ENCODE assay signal across 15 cellular contexts in the genomic region with DNA sequence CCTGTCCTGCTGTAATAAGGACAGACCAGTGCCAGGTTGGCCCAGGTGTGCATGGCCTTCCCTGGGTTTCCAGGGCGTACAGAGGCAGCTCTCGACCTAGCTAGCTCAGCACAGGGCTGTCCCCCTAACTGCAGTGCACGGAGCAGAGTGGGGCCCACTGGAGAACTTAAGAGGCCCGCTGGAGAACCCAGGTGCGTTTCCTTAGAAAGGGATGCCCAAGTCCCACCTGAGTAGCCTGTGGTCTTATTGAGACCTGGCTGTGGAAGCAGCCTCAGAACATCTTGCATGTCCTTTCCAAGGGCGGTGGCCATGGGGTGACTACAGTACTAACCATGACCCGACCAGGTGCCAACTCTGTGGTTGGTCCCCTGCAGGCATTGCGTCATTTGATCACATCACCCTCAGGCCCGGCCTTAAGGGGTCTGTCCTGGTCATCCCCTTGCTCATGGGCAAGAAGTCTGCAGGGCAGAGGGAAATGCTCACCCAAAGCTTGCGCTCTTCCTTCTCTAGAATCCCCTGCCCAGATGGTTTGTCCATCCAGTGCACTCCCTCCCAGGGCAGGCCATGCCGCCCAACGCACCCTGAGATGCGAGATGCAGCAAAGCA. TPM values are rescaled to one million over a fixed set of nuclear protein-coding genes. Genes with fewer than 3 reads are reported as not detected.
DNase-seq lines count a peak whose midpoint lies in the region; ATAC-seq, FAIRE-seq and TF ChIP-seq lines count a peak whose summit lies in the region.
"Had no signal": no experiment of that assay in that cellular context is flagged by ENCODE, and none has a peak within 500 bp of the region (broad histone marks: within the 10 kb centered on the region; RNA-seq: fewer than 3 reads in every experiment).

No MANE protein-coding gene starts in this region.

- no peaks in the 10 kb centered on the region for H3K9me2 ChIP-seq in PC-9 (ENCODE audit: insufficient read depth)

- H3K4me3 Mint-ChIP-seq in activated naive CD8-positive, alpha-beta T cell treated with anti-CD3 and anti-CD28 coated beads, Interleukin-2, amount 10 ng/mL, durations not matched to agents 7 days and 5 days, result no peak overlapping the region
- H3K4me3 Mint-ChIP-seq in activated naive CD8-positive, alpha-beta T cell treated with anti-CD3 and anti-CD28 coated beads for 36 hours, result no peak overlapping the region
- peak overlapping the region; percentile 57 for H3K4me3 Mint-ChIP-seq in neural crest cell
- H3K4me3 Mint-ChIP-seq: H9 had no signal

- H3K4me1 ChIP-seq in PC-9 (replicated peaks; ENCODE audit: insufficient read depth), result peaks cover 36% of the 10 kb centered on the region

- H3K27me3 Mint-ChIP-seq in activated naive CD8-positive, alpha-beta T cell treated with anti-CD3 and anti-CD28 coated beads, Interleukin-2, amount 10 ng/mL, durations not matched to agents 7 days and 5 days, result peaks cover 1% of the 10 kb centered on the region
- no peaks in the 10 kb centered on the region for H3K27me3 Mint-ChIP-seq in activated naive CD8-positive, alpha-beta T cell treated with anti-CD3 and anti-CD28 coated beads for 36 hours
- no peaks in the 10 kb centered on the region for H3K27me3 Mint-ChIP-seq in neural crest cell (ENCODE audit: low read depth)

- DNase-seq in activated naive CD8-positive, alpha-beta T cell treated with anti-CD3 and anti-CD28 coated beads, Interleukin-2, amount 10 ng/mL, durations not matched to agents 7 days and 5 days, result peak; percentile 23
- no peak for DNase-seq in activated naive CD8-positive, alpha-beta T cell treated with anti-CD3 and anti-CD28 coated beads for 36 hours
- no peak for DNase-seq in PC-9
- no peak for DNase-seq in neural crest cell (ENCODE audit: low read depth, low spot score)
- no peak for DNase-seq in NCI-H345 treated with DMSO at 0.1 percent for 48 hours (lab: John Stamatoyannopoulos, UW; ENCODE audit: unreplicated experiment)
- no peak for DNase-seq in activated naive CD4-positive, alpha-beta T cell treated with anti-CD3 and anti-CD28 coated beads, Interleukin-2, amount 50 U/mL, for 72 hours (ENCODE audit: low spot score in 2 of 2)
- DNase-seq in GM12891 (ENCODE audit: insufficient read length, low spot score), result no peak
- DNase-seq: Calu3, DMS79, GOT3, H9 had no signal

- H3K36me3 ChIP-seq in PC-9 (ENCODE audit: low read depth), result no peaks in the 10 kb centered on the region

- H3K9me3 Mint-ChIP-seq in activated naive CD8-positive, alpha-beta T cell treated with anti-CD3 and anti-CD28 coated beads, Interleukin-2, amount 10 ng/mL, durations not matched to agents 7 days and 5 days, result no peaks in the 10 kb centered on the region
- H3K9me3 Mint-ChIP-seq in activated naive CD8-positive, alpha-beta T cell treated with anti-CD3 and anti-CD28 coated beads for 36 hours, result no peaks in the 10 kb centered on the region
- H3K9me3 Mint-ChIP-seq in neural crest cell, result no peaks in the 10 kb centered on the region
- H3K9me3 Mint-ChIP-seq in activated naive CD4-positive, alpha-beta T cell treated with anti-CD3 and anti-CD28 coated beads, Interleukin-2, amount 50 U/mL, for 72 hours, result no peaks in the 10 kb centered on the region
- H3K9me3 Mint-ChIP-seq: H9 had no signal

- H3K27ac ChIP-seq in PC-9, result no peak overlapping the region
- H3K27ac ChIP-seq: 22Rv1, BLaER1 had no signal

- H3F3A ChIP-seq in PC-9 (ENCODE audit: insufficient read depth, low read depth), result peaks cover 20% of the 10 kb centered on the region; the same call in 1 of the 2 replicates

- intact Hi-C loops in PC-9 (cut with micrococcal nuclease; ENCODE audit: unreplicated experiment), result loop anchor here (5.0 kb wide), 1 partner anchor 76 kb away; no protein-coding TSS in a partner anchor

- H4K20me1 ChIP-seq in PC-9 (ENCODE audit: insufficient read depth), result no peaks in the 10 kb centered on the region; the same call in 1 of the 2 replicates

- H3K9me3 ChIP-seq in PC-9 (ENCODE audit: insufficient read depth, low read depth), result no peaks in the 10 kb centered on the region
- H3K9me3 ChIP-seq: BLaER1 had no signal

- FAIRE-seq in GM12891 (lab: Jason Lieb, UNC), result no peak
- FAIRE-seq: GM12878, HTR-8/SVneo had no signal

- H3K4me3 ChIP-seq in PC-9, result no peak overlapping the region
- H3K4me3 ChIP-seq: BLaER1, GM12878 had no signal

- H3K27ac Mint-ChIP-seq in activated naive CD8-positive, alpha-beta T cell treated with anti-CD3 and anti-CD28 coated beads, Interleukin-2, amount 10 ng/mL, durations not matched to agents 7 days and 5 days, result no peak overlapping the region
- no peak overlapping the region for H3K27ac Mint-ChIP-seq in activated naive CD8-positive, alpha-beta T cell treated with anti-CD3 and anti-CD28 coated beads for 36 hours
- H3K27ac Mint-ChIP-seq in neural crest cell (ENCODE audit: unreplicated experiment), result no peak overlapping the region
- H3K27ac Mint-ChIP-seq in activated naive CD4-positive, alpha-beta T cell treated with anti-CD3 and anti-CD28 coated beads, Interleukin-2, amount 50 U/mL, for 72 hours, result no peak overlapping the region
- H3K27ac Mint-ChIP-seq: H9 had no signal

- no peak for TF ChIP-seq POLR2A in GM12891 (IDR thresholded peaks at IDR 0.05; ENCODE audit: low read depth, low read length)

- H3K27me3 ChIP-seq in PC-9 (ENCODE audit: insufficient read depth, low read depth), result no peaks in the 10 kb centered on the region
- H3K27me3 ChIP-seq: BLaER1 had no signal

- no TSS peak for BruUV-seq in PC-9 (replicated peaks; lab: Mats Ljungman, UMichigan)

- CTCF ChIA-PET in PC-9 (lab: Charles Lee), result no interaction called here

- H3K4me2 ChIP-seq in PC-9, result 0 out of 2 replicates have a peak overlapping the region, but pooled peaks have one; percentile 14
- H3K4me2 ChIP-seq: BLaER1 had no signal

- POLR2A ChIA-PET in activated naive CD8-positive, alpha-beta T cell treated with anti-CD3 and anti-CD28 coated beads, Interleukin-2, amount 10 ng/mL, durations not matched to agents 7 days and 5 days (lab: Charles Lee), result no interaction called here
- POLR2A ChIA-PET in PC-9 (lab: Charles Lee; ENCODE audit: unreplicated experiment), result no interaction called here

- H3K36me3 Mint-ChIP-seq in activated naive CD8-positive, alpha-beta T cell treated with anti-CD3 and anti-CD28 coated beads, Interleukin-2, amount 10 ng/mL, durations not matched to agents 7 days and 5 days, result peaks cover 10% of the 10 kb centered on the region
- peaks cover 11% of the 10 kb centered on the region for H3K36me3 Mint-ChIP-seq in activated naive CD8-positive, alpha-beta T cell treated with anti-CD3 and anti-CD28 coated beads for 36 hours
- H3K36me3 Mint-ChIP-seq in neural crest cell (ENCODE audit: low read depth), result no peaks in the 10 kb centered on the region
- H3K36me3 Mint-ChIP-seq in activated naive CD4-positive, alpha-beta T cell treated with anti-CD3 and anti-CD28 coated beads, Interleukin-2, amount 50 U/mL, for 72 hours, result peaks cover 13% of the 10 kb centered on the region in 2 donors

- H3K4me1 Mint-ChIP-seq in activated naive CD8-positive, alpha-beta T cell treated with anti-CD3 and anti-CD28 coated beads, Interleukin-2, amount 10 ng/mL, durations not matched to agents 7 days and 5 days, result peaks cover 33% of the 10 kb centered on the region
- H3K4me1 Mint-ChIP-seq in activated naive CD8-positive, alpha-beta T cell treated with anti-CD3 and anti-CD28 coated beads for 36 hours, result peaks cover 18% of the 10 kb centered on the region
- H3K4me1 Mint-ChIP-seq in neural crest cell, result peaks cover 28% of the 10 kb centered on the region

- peaks cover 15% of the 10 kb centered on the region for H3K79me2 ChIP-seq in PC-9 (ENCODE audit: low read depth)

- TF ChIP-seq CTCF in PC-9 (conservative IDR thresholded peaks at IDR 0.05) (no peak), neural crest cell (conservative IDR thresholded peaks at IDR 0.05) (no peak)

- H2AFZ ChIP-seq in PC-9, result no peak overlapping the region

- no peak for ATAC-seq in activated naive CD8-positive, alpha-beta T cell treated with anti-CD3 and anti-CD28 coated beads, Interleukin-2, amount 10 ng/mL, durations not matched to agents 7 days and 5 days (ENCODE audit: low read depth)
- ATAC-seq in activated naive CD4-positive, alpha-beta T cell treated with anti-CD3 and anti-CD28 coated beads, Interleukin-2, amount 50 U/mL, for 72 hours, result no peak
- ATAC-seq: GM12878 had no signal

TF ChIP-seq in GM12891, 5 proteins besides CTCF, POLR2A, EP300 and RAD21 (continues in another document):
- TF ChIP-seq POU2F2 (IDR thresholded peaks at IDR 0.05; ENCODE audit: low read depth, low read length), result no peak

RNA-seq across cellular contexts. Expression of a gene that starts 3.3 kb away (rescaled TPM):
- total RNA-seq in activated naive CD8-positive, alpha-beta T cell treated with anti-CD3 and anti-CD28 coated beads, Interleukin-2, amount 10 ng/mL, durations not matched to agents 7 days and 5 days, result 10 to 100 TPM; 67.7 to 70.5 TPM
- 10 to 100 TPM; 38.3 to 38.8 TPM for total RNA-seq in activated naive CD8-positive, alpha-beta T cell treated with anti-CD3 and anti-CD28 coated beads for 36 hours
- total RNA-seq in PC-9 (2021) (53.4 and 69.0 TPM in 2 replicates), neural crest cell (66.1 and 67.5 TPM in 2 replicates)
- total RNA-seq in activated naive CD4-positive, alpha-beta T cell treated with anti-CD3 and anti-CD28 coated beads, Interleukin-2, amount 50 U/mL, for 72 hours, result 100 to 1,000 TPM in 1 of 2 donors, 10 to 100 TPM in 1; 64.8 to 111 TPM
- polyA plus RNA-seq in GM12891 (2012; ENCODE audit: low read depth, missing spikeins), result 9.7 TPM

RNA-seq across cellular contexts. Expression of a gene that starts 34.0 kb away (rescaled TPM):
- total RNA-seq in activated naive CD8-positive, alpha-beta T cell treated with anti-CD3 and anti-CD28 coated beads, Interleukin-2, amount 10 ng/mL, durations not matched to agents 7 days and 5 days, result 10 to 100 TPM; 16.0 to 17.8 TPM
- 10 to 100 TPM; 24.0 to 26.5 TPM for total RNA-seq in activated naive CD8-positive, alpha-beta T cell treated with anti-CD3 and anti-CD28 coated beads for 36 hours
- 26.3 and 28.0 TPM in 2 replicates for total RNA-seq in PC-9 (2021)
- total RNA-seq in neural crest cell, result 65.1 and 66.5 TPM in 2 replicates
- 10 to 100 TPM; 20.9 to 32.3 TPM for total RNA-seq in activated naive CD4-positive, alpha-beta T cell treated with anti-CD3 and anti-CD28 coated beads, Interleukin-2, amount 50 U/mL, for 72 hours
- 10.8 TPM for polyA plus RNA-seq in GM12891 (2012; ENCODE audit: low read depth, missing spikeins)

RNA-seq across cellular contexts. Expression of a gene that starts 45.2 kb away (rescaled TPM):
- not detected for total RNA-seq in activated naive CD8-positive, alpha-beta T cell treated with anti-CD3 and anti-CD28 coated beads, Interleukin-2, amount 10 ng/mL, durations not matched to agents 7 days and 5 days
- total RNA-seq in activated naive CD8-positive, alpha-beta T cell treated with anti-CD3 and anti-CD28 coated beads for 36 hours, result not detected
- total RNA-seq in PC-9 (2021) (0.87 and 0.90 TPM in 2 replicates), neural crest cell (4.8 and 5.1 TPM in 2 replicates)
- total RNA-seq in activated naive CD4-positive, alpha-beta T cell treated with anti-CD3 and anti-CD28 coated beads, Interleukin-2, amount 50 U/mL, for 72 hours, result not detected
- polyA plus RNA-seq in GM12891 (2012; ENCODE audit: low read depth, missing spikeins), result not detected
- total RNA-seq: Calu3, GM12878 had no signal

RNA-seq across cellular contexts. Expression of a gene that starts 49.0 kb away (rescaled TPM):
- total RNA-seq in activated naive CD8-positive, alpha-beta T cell treated with anti-CD3 and anti-CD28 coated beads, Interleukin-2, amount 10 ng/mL, durations not matched to agents 7 days and 5 days, result 10 to 100 TPM; 16.5 to 17.9 TPM
- total RNA-seq in activated naive CD8-positive, alpha-beta T cell treated with anti-CD3 and anti-CD28 coated beads for 36 hours, result 10 to 100 TPM; 21.1 to 23.0 TPM
- total RNA-seq in PC-9 (2021), result 30.0 and 34.2 TPM in 2 replicates
- total RNA-seq in neural crest cell, result 30.0 and 32.5 TPM in 2 replicates
- total RNA-seq in activated naive CD4-positive, alpha-beta T cell treated with anti-CD3 and anti-CD28 coated beads, Interleukin-2, amount 50 U/mL, for 72 hours, result 10 to 100 TPM in 1 of 2 donors, 1 to 10 TPM in 1; 7.8 to 10.6 TPM
- polyA plus RNA-seq in GM12891 (2012; ENCODE audit: low read depth, missing spikeins), result 1.1 TPM
